Comparison of ENCODE assay signal across 1 cellular context in genomic region chr5:140725799-140726471, GRCh38.
A peak's percentile ranks its signal among the peaks of the same experiment; 100 is the strongest.
TF ChIP-seq lines count a peak whose summit lies in the region.

No MANE protein-coding gene starts in this region.

TF ChIP-seq in HEK293, 187 proteins besides CTCF, POLR2A, EP300 and RAD21 (continued from another document):
- TF ChIP-seq ZNF324 (tag by site-specific recombination; IDR thresholded peaks at IDR 0.05), result peak; percentile 96
- TF ChIP-seq, protein P1, sequence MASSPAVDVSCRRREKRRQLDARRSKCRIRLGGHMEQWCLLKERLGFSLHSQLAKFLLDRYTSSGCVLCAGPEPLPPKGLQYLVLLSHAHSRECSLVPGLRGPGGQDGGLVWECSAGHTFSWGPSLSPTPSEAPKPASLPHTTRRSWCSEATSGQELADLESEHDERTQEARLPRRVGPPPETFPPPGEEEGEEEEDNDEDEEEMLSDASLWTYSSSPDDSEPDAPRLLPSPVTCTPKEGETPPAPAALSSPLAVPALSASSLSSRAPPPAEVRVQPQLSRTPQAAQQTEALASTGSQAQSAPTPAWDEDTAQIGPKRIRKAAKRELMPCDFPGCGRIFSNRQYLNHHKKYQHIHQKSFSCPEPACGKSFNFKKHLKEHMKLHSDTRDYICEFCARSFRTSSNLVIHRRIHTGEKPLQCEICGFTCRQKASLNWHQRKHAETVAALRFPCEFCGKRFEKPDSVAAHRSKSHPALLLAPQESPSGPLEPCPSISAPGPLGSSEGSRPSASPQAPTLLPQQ (tag by site-specific recombination; IDR thresholded peaks at IDR 0.05), result peak; percentile 85
- peak; percentile 81 for TF ChIP-seq ZNF610 (tag by site-specific recombination; IDR thresholded peaks at IDR 0.05; ENCODE audit: borderline replicate concordance)
- no peak for TF ChIP-seq ZNF792 (tag by site-specific recombination; IDR thresholded peaks at IDR 0.05)
- no peak for TF ChIP-seq ZBTB20 (tag by site-specific recombination; IDR thresholded peaks at IDR 0.05)
- TF ChIP-seq, protein P2, sequence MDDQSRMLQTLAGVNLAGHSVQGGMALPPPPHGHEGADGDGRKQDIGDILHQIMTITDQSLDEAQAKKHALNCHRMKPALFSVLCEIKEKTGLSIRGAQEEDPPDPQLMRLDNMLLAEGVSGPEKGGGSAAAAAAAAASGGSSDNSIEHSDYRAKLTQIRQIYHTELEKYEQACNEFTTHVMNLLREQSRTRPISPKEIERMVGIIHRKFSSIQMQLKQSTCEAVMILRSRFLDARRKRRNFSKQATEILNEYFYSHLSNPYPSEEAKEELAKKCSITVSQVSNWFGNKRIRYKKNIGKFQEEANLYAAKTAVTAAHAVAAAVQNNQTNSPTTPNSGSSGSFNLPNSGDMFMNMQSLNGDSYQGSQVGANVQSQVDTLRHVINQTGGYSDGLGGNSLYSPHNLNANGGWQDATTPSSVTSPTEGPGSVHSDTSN (CRISPR knock-in tag; IDR thresholded peaks at IDR 0.05), result no peak
- peak; percentile 69 for TF ChIP-seq ZEB2 (tag by site-specific recombination; IDR thresholded peaks at IDR 0.05)
- TF ChIP-seq ZNF10 (tag by site-specific recombination; IDR thresholded peaks at IDR 0.05), result peak; percentile 34; the same call in 1 of the 2 replicates
- no peak for TF ChIP-seq ZNF155 (tag by site-specific recombination; IDR thresholded peaks at IDR 0.05)
- TF ChIP-seq, protein P3, sequence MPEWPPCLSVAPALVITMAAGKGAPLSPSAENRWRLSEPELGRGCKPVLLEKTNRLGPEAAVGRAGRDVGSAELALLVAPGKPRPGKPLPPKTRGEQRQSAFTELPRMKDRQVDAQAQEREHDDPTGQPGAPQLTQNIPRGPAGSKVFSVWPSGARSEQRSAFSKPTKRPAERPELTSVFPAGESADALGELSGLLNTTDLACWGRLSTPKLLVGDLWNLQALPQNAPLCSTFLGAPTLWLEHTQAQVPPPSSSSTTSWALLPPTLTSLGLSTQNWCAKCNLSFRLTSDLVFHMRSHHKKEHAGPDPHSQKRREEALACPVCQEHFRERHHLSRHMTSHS (tag by site-specific recombination; IDR thresholded peaks at IDR 0.05), result no peak
- peak; percentile 89 for TF ChIP-seq ZNF24 (tag by site-specific recombination; IDR thresholded peaks at IDR 0.05)
- TF ChIP-seq, protein P4, sequence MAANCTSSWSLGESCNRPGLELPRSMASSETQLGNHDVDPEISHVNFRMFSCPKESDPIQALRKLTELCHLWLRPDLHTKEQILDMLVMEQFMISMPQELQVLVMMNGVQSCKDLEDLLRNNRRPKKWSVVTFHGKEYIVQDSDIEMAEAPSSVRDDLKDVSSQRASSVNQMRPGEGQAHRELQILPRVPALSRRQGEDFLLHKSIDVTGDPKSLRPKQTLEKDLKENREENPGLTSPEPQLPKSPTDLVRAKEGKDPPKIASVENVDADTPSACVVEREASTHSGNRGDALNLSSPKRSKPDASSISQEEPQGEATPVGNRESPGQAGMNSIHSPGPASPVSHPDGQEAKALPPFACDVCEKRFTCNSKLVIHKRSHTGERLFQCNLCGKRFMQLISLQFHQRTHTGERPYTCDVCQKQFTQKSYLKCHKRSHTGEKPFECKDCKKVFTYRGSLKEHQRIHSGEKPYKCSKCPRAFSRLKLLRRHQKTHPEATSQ (tag by site-specific recombination; IDR thresholded peaks at IDR 0.05), result peak; percentile 85
- no peak for TF ChIP-seq ZNF174 (tag by site-specific recombination; IDR thresholded peaks at IDR 0.05)
- no peak for TF ChIP-seq EGR2 (tag by site-specific recombination; IDR thresholded peaks at IDR 0.05; ENCODE audit: low read depth)
- TF ChIP-seq ZFP3 (tag by site-specific recombination; IDR thresholded peaks at IDR 0.05; ENCODE audit: low read depth), result no peak
- TF ChIP-seq ZNF561 (tag by site-specific recombination; IDR thresholded peaks at IDR 0.05; ENCODE audit: borderline replicate concordance), result peak; percentile 98
- no peak for TF ChIP-seq ZNF433 (tag by site-specific recombination; IDR thresholded peaks at IDR 0.05; ENCODE audit: low read depth)
- TF ChIP-seq ZNF391 (tag by site-specific recombination; IDR thresholded peaks at IDR 0.05; ENCODE audit: borderline replicate concordance, low read depth), result peak; percentile 86; the same call in 1 of the 2 replicates
- TF ChIP-seq ZNF175 (tag by site-specific recombination; IDR thresholded peaks at IDR 0.05), result no peak
- no peak for TF ChIP-seq ZNF311 (tag by site-specific recombination; IDR thresholded peaks at IDR 0.05; ENCODE audit: borderline replicate concordance)
- TF ChIP-seq ZNF274 (IDR thresholded peaks at IDR 0.05; ENCODE audit: low read length), result no peak
- no peak for TF ChIP-seq ZNF274 (tag by site-specific recombination; IDR thresholded peaks at IDR 0.05; ENCODE audit: borderline replicate concordance)
- TF ChIP-seq ZNF302 (tag by site-specific recombination; IDR thresholded peaks at IDR 0.05; ENCODE audit: low read depth), result no peak; the same call in 1 of the 2 replicates
- no peak for TF ChIP-seq ZNF560 (tag by site-specific recombination; IDR thresholded peaks at IDR 0.05; ENCODE audit: borderline replicate concordance)
- peak; percentile 68 for TF ChIP-seq ZXDB (tag by site-specific recombination; IDR thresholded peaks at IDR 0.05)
- TF ChIP-seq GLIS1 (tag by site-specific recombination; IDR thresholded peaks at IDR 0.05), result peak; percentile 34; the same call in 1 of the 2 replicates
- TF ChIP-seq ZNF404 (tag by site-specific recombination; IDR thresholded peaks at IDR 0.05), result no peak
- TF ChIP-seq ZNF211 (tag by site-specific recombination; IDR thresholded peaks at IDR 0.05; ENCODE audit: low read depth), result no peak
- no peak for TF ChIP-seq ZNF133 (tag by site-specific recombination; IDR thresholded peaks at IDR 0.05)
- peak; percentile 71 for TF ChIP-seq ZBTB21 (tag by site-specific recombination; IDR thresholded peaks at IDR 0.05)
- no peak for TF ChIP-seq ZNF785 (tag by site-specific recombination; IDR thresholded peaks at IDR 0.05)
- no peak for TF ChIP-seq ZNF16 (tag by site-specific recombination; IDR thresholded peaks at IDR 0.05; ENCODE audit: low read depth)
- TF ChIP-seq ZNF747 (tag by site-specific recombination; IDR thresholded peaks at IDR 0.05), result no peak
- TF ChIP-seq KLF16 (tag by site-specific recombination; IDR thresholded peaks at IDR 0.05), result peak; percentile 84
- TF ChIP-seq GLI2 (tag by site-specific recombination; IDR thresholded peaks at IDR 0.05; ENCODE audit: borderline replicate concordance, low read depth), result peak; percentile 40; the same call in 1 of the 2 replicates
- TF ChIP-seq BCL11A (tag by site-specific recombination; IDR thresholded peaks at IDR 0.05; ENCODE audit: low read depth), result no peak
- no peak for TF ChIP-seq ZNF544 (tag by site-specific recombination; IDR thresholded peaks at IDR 0.05)
- peak; percentile 87 for TF ChIP-seq SP7 (tag by site-specific recombination; IDR thresholded peaks at IDR 0.05)
- TF ChIP-seq SP3 (tag by site-specific recombination; IDR thresholded peaks at IDR 0.05), result peak; percentile 51; the same call in 1 of the 2 replicates
- peak; percentile 90 for TF ChIP-seq ZNF639 (tag by site-specific recombination; IDR thresholded peaks at IDR 0.05)
- peak; percentile 29 for TF ChIP-seq SP2 (tag by site-specific recombination; IDR thresholded peaks at IDR 0.05)
- peak; percentile 17; the same call in 1 of the 2 replicates for TF ChIP-seq OVOL3 (tag by site-specific recombination; IDR thresholded peaks at IDR 0.05)
- peak; percentile 31; the same call in 1 of the 2 replicates for TF ChIP-seq ZBTB48 (tag by site-specific recombination; IDR thresholded peaks at IDR 0.05)
- no peak for TF ChIP-seq PRDM2 (tag by site-specific recombination; IDR thresholded peaks at IDR 0.05; ENCODE audit: borderline replicate concordance)
- TF ChIP-seq ZBTB44 (tag by site-specific recombination; IDR thresholded peaks at IDR 0.05), result peak; percentile 82
- TF ChIP-seq ZNF571 (tag by site-specific recombination; IDR thresholded peaks at IDR 0.05), result no peak
- TF ChIP-seq, protein P5, sequence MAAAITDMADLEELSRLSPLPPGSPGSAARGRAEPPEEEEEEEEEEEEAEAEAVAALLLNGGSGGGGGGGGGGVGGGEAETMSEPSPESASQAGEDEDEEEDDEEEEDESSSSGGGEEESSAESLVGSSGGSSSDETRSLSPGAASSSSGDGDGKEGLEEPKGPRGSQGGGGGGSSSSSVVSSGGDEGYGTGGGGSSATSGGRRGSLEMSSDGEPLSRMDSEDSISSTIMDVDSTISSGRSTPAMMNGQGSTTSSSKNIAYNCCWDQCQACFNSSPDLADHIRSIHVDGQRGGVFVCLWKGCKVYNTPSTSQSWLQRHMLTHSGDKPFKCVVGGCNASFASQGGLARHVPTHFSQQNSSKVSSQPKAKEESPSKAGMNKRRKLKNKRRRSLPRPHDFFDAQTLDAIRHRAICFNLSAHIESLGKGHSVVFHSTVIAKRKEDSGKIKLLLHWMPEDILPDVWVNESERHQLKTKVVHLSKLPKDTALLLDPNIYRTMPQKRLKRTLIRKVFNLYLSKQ (tag by site-specific recombination; IDR thresholded peaks at IDR 0.05; ENCODE audit: borderline replicate concordance), result no peak
